ENCODE assay signal across 11 cellular contexts in the genomic region with DNA sequence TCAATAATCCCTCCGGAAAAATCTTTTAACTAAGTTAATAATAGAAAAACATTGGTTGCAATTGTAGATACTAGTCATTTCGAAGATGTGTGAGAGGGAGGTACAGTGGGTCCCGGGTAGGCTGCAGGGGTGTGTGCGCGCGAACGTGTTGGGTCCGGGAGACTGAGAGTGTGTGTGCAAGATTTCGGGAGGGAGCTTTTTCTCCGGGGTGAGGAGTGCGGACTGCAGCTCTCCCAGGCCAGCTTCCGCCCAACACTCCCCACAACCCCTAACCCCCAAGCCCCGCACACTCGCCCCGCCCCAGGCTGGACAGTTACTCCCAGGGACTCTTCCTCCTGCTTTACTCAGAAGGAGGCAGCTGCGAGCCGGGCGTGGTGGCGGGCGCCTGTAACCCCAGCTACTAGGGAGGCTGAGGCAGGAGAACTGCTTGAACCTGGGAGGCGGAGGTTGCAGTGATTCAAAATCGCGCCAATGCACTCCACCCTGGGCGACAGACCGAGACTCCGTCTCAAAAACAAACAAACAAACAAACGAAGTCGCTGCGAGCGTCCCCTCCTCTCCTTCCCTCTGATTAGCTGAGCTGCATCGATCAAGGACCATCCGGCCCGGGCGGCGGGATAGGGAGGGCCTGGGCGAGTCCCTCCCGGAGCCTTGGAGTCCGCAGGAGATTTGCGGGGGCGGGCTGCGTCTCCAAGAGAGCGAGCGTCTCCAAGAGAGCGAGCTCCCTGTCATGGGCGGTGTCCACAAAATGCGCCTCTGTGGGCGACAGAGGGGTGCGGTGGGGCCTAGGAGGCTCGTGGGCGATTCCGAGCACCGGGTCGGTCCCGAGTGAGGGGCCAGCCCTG. TPM values are rescaled to one million over a fixed set of nuclear protein-coding genes. Genes with fewer than 3 reads are reported as not detected.
A peak's percentile ranks its signal among the peaks of the same experiment; 100 is the strongest.
DNase-seq lines count a peak whose midpoint lies in the region; TF ChIP-seq lines count a peak whose summit lies in the region.
"Had no signal": no experiment of that assay in that cellular context is flagged by ENCODE, and none has a peak within 500 bp of the region (broad histone marks: within the 10 kb centered on the region; RNA-seq: fewer than 3 reads in every experiment).

No MANE protein-coding gene starts in this region.

- intact Hi-C loops in dendritic cell treated with granulocyte-macrophage colony-stimulating factor and Interleukin-4, amounts not matched to agents 40 ng/mL and 50 ng/mL, for 4 days (cut with micrococcal nuclease), result no loop called here

- H3K4me1 Mint-ChIP-seq in activated naive CD4-positive, alpha-beta T cell treated with anti-CD3 and anti-CD28 coated beads, Interleukin-2, amount 50 U/mL, for 24 hours, result peaks cover 7% of the 10 kb centered on the region
- H3K4me1 Mint-ChIP-seq in dendritic cell treated with granulocyte-macrophage colony-stimulating factor and Interleukin-4, amounts not matched to agents 40 ng/mL and 50 ng/mL, for 4 days (ENCODE audit: low read depth), result peaks cover 8% of the 10 kb centered on the region

- H3K27ac Mint-ChIP-seq in activated naive CD4-positive, alpha-beta T cell treated with anti-CD3 and anti-CD28 coated beads, Interleukin-2, amount 50 U/mL, for 24 hours, result no peak overlapping the region
- no peak overlapping the region for H3K27ac Mint-ChIP-seq in dendritic cell treated with granulocyte-macrophage colony-stimulating factor and Interleukin-4, amounts not matched to agents 40 ng/mL and 50 ng/mL, for 4 days

- H3K4me1 ChIP-seq in suprapubic skin, result peaks cover 11% of the 10 kb centered on the region
- H3K4me1 ChIP-seq: BE2C had no signal

- peaks cover 4% of the 10 kb centered on the region for H3K9me3 Mint-ChIP-seq in activated naive CD4-positive, alpha-beta T cell treated with anti-CD3 and anti-CD28 coated beads, Interleukin-2, amount 50 U/mL, for 24 hours
- H3K9me3 Mint-ChIP-seq in dendritic cell treated with granulocyte-macrophage colony-stimulating factor and Interleukin-4, amounts not matched to agents 40 ng/mL and 50 ng/mL, for 4 days, result no peaks in the 10 kb centered on the region

- TF ChIP-seq POLR2A in suprapubic skin (IDR thresholded peaks at IDR 0.05), result no peak

- H3K27me3 ChIP-seq in kidney epithelial cell (ENCODE audit: control insufficient read depth, insufficient read depth, low read length) (peaks cover 10% of the 10 kb centered on the region), suprapubic skin (peaks cover 33% of the 10 kb centered on the region)

- no peak overlapping the region for H3K27ac ChIP-seq in suprapubic skin

- WGBS in suprapubic skin, result 18% methylated on average over 51 of the region's 54 CpGs

- TF ChIP-seq CTCF in kidney epithelial cell (IDR thresholded peaks at IDR 0.05; ENCODE audit: insufficient read depth, low read length, poor library complexity, severe bottlenecking) (no peak), suprapubic skin (IDR thresholded peaks at IDR 0.05) (no peak)

- H3K4me3 ChIP-seq in kidney epithelial cell (ENCODE audit: low read depth, low read length), result peak overlapping the region; percentile 32
- H3K4me3 ChIP-seq in suprapubic skin, result peak overlapping the region; percentile 42

- H3K36me3 ChIP-seq in kidney epithelial cell (ENCODE audit: control insufficient read depth, insufficient read depth, low read length) (no peaks in the 10 kb centered on the region), suprapubic skin (no peaks in the 10 kb centered on the region)
- H3K36me3 ChIP-seq: BE2C had no signal

- no peaks in the 10 kb centered on the region for H3K36me3 Mint-ChIP-seq in activated naive CD4-positive, alpha-beta T cell treated with anti-CD3 and anti-CD28 coated beads, Interleukin-2, amount 50 U/mL, for 24 hours
- H3K36me3 Mint-ChIP-seq in dendritic cell treated with granulocyte-macrophage colony-stimulating factor and Interleukin-4, amounts not matched to agents 40 ng/mL and 50 ng/mL, for 4 days (ENCODE audit: low read depth), result no peaks in the 10 kb centered on the region

- H3K27me3 Mint-ChIP-seq in activated naive CD4-positive, alpha-beta T cell treated with anti-CD3 and anti-CD28 coated beads, Interleukin-2, amount 50 U/mL, for 24 hours, result peaks cover 43% of the 10 kb centered on the region
- H3K27me3 Mint-ChIP-seq in dendritic cell treated with granulocyte-macrophage colony-stimulating factor and Interleukin-4, amounts not matched to agents 40 ng/mL and 50 ng/mL, for 4 days, result peaks cover 92% of the 10 kb centered on the region

- H3K9me3 ChIP-seq in suprapubic skin, result no peaks in the 10 kb centered on the region

- DNase-seq in activated naive CD4-positive, alpha-beta T cell (lab: John Stamatoyannopoulos, UW), result no peak
- DNase-seq in kidney epithelial cell (ENCODE audit: low read depth), result no peak
- DNase-seq in suprapubic skin (ENCODE audit: low spot score in 2 of 2), result peak in 1 of 2 donors; percentile 74
- DNase-seq in pons (ENCODE audit: low spot score), result no peak
- no peak for DNase-seq in SW 1271 (lab: John Stamatoyannopoulos, UW)
- no peak for DNase-seq in retina
- DNase-seq: BE2C, NCI-H1105, PC-3 had no signal

- no peak for TF ChIP-seq EP300 in suprapubic skin (IDR thresholded peaks at IDR 0.05)

- peak overlapping the region; percentile 59 for H3K4me3 Mint-ChIP-seq in activated naive CD4-positive, alpha-beta T cell treated with anti-CD3 and anti-CD28 coated beads, Interleukin-2, amount 50 U/mL, for 24 hours
- peak overlapping the region; percentile 55 for H3K4me3 Mint-ChIP-seq in dendritic cell treated with granulocyte-macrophage colony-stimulating factor and Interleukin-4, amounts not matched to agents 40 ng/mL and 50 ng/mL, for 4 days

RNA-seq across cellular contexts. Expression of a gene that starts 28.3 kb away (rescaled TPM):
- 2.1 and 2.3 TPM in 2 replicates for total RNA-seq in kidney epithelial cell
- total RNA-seq in suprapubic skin, result 10 to 100 TPM in 3 of 4 donors, 1 to 10 TPM in 1; 6.6 to 22.1 (median 13.4) TPM

RNA-seq across cellular contexts. Expression of a gene that starts 36.5 kb away (rescaled TPM):
- total RNA-seq in kidney epithelial cell (634 and 639 TPM in 2 replicates), suprapubic skin (100 to 1,000 TPM; 138 to 185 (median 153) TPM)
